In the genomic region with DNA sequence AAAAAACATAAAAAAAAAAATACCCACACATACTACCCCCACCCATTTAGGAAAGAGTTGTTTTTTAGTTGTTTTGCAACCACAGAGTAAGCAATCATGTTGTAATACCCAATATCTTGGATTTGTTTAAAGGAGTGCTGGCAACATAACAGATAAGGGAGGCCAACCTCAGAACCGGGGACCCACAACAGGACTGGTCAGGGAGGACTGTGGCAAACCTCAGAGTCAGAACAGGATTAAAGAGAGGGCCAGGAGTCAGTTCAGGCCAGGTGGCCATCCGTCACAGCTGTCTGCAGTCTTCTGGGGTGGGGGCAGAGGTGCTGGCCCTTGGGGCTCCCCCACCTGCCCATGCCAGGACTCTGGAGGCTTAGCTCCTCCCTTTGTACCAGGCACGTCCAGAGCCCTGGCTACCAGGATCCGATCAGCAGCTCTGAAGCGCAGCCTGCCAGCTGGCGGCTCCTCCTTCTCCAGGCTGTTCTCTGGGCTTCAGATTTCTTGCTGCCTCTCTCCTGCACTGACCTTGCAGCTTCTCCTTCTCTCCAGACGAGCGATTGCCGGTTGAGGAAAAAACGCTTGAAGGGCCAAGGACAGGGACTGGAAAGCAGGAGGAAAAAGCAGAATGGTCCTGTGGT, we compare ENCODE assay signal across 9 cellular contexts. TPM values are rescaled to one million over a fixed set of nuclear protein-coding genes. Genes with fewer than 3 reads are reported as not detected.
A peak's percentile ranks its signal among the peaks of the same experiment; 100 is the strongest.
DNase-seq lines count a peak whose midpoint lies in the region; TF ChIP-seq lines count a peak whose summit lies in the region.
"Had no signal": no experiment of that assay in that cellular context is flagged by ENCODE, and none has a peak within 500 bp of the region (broad histone marks: within the 10 kb centered on the region; RNA-seq: fewer than 3 reads in every experiment).

No MANE protein-coding gene starts in this region.

- no peak overlapping the region for H3K4me3 ChIP-seq in fibroblast of the aortic adventitia (ENCODE audit: low read depth, low read length)
- H3K4me3 ChIP-seq in muscle layer of duodenum (ENCODE audit: low read depth in 1 of 2, low read length in 2 of 2) = no peak overlapping the region
- no peak overlapping the region for H3K4me3 ChIP-seq in thyroid gland (replicated peaks in 1 of 3)

- TF ChIP-seq CTCF in RWPE1 (conservative IDR thresholded peaks at IDR 0.05; ENCODE audit: low read depth) = no peak
- no peak for TF ChIP-seq CTCF in fibroblast of the aortic adventitia (IDR thresholded peaks at IDR 0.05; ENCODE audit: insufficient read depth, low read length)
- TF ChIP-seq CTCF in thyroid gland (IDR thresholded peaks at IDR 0.05) = no peak

- DNase-seq in RWPE1 (ENCODE audit: low spot score) (no peak), fibroblast of the aortic adventitia (ENCODE audit: low read depth) (peak; percentile 52), thyroid gland (peak; percentile 58 to 71), DMS53 (lab: John Stamatoyannopoulos, UW) (no peak), NCI-H2029 (lab: John Stamatoyannopoulos, UW) (no peak), mesenteric fat pad (ENCODE audit: low spot score) (no peak), NCI-H1092 (lab: John Stamatoyannopoulos, UW) (no peak)
- DNase-seq: NCI-H2107 had no signal

- CTCF ChIA-PET in RWPE1 (lab: Yijun Ruan, JAX) = no interaction called here

- H3K27me3 ChIP-seq in muscle layer of duodenum (ENCODE audit: low read depth, low read length) = no peaks in the 10 kb centered on the region
- H3K27me3 ChIP-seq in thyroid gland = no peaks in the 10 kb centered on the region

- H3K4me1 ChIP-seq in muscle layer of duodenum (ENCODE audit: control insufficient read depth in 1 of 2, insufficient read depth in 2 of 2, low read length in 2 of 2) (peaks cover 36 to 49% of the 10 kb centered on the region in 2 donors), thyroid gland (peaks cover 26 to 61% of the 10 kb centered on the region in 2 donors)

- WGBS in thyroid gland, 2 donors = 48 to 61% methylated on average over 7 to 10 of the region's 10 CpGs

- H3K36me3 ChIP-seq in muscle layer of duodenum (ENCODE audit: control insufficient read depth in 1 of 2, insufficient read depth in 2 of 2, low read length in 2 of 2) (peaks cover 1 to 26% of the 10 kb centered on the region in 2 donors), thyroid gland (peaks cover 2 to 7% of the 10 kb centered on the region in 2 donors)

- POLR2A ChIA-PET in RWPE1 (lab: Yijun Ruan, JAX; ENCODE audit: low non-redundant PET) = no interaction called here

- H3K27ac ChIP-seq in RWPE1 (0 out of 2 replicates have a peak overlapping the region, but pooled peaks have one; percentile 17), muscle layer of duodenum (ENCODE audit: low read length) (peak overlapping the region; percentile 65), thyroid gland (peak overlapping the region in 2 of 3 donors; percentile 1 to 38)

- no peak for TF ChIP-seq POLR2A in thyroid gland (IDR thresholded peaks at IDR 0.05)

- H3K9me3 ChIP-seq in muscle layer of duodenum (ENCODE audit: control insufficient read depth in 1 of 2, low read length in 2 of 2) = no peaks in the 10 kb centered on the region
- H3K9me3 ChIP-seq in thyroid gland = no peaks in the 10 kb centered on the region

- intact Hi-C loops in thyroid gland (cut with DNase I) = no loop called here

RNA-seq across cellular contexts. Expression of gene H6PD, which starts 7.9 kb away (rescaled TPM):
- total RNA-seq in fibroblast of the aortic adventitia (ENCODE audit: low replicate concordance) (30.7 and 36.9 TPM in 2 replicates), thyroid gland (10 to 100 TPM; 36.3 to 64.2 (median 43.6) TPM), mesenteric fat pad (77.6 TPM)

RNA-seq across cellular contexts. Expression of gene SPSB1, which starts 50.2 kb away (rescaled TPM):
- total RNA-seq in fibroblast of the aortic adventitia (ENCODE audit: low replicate concordance) (18.2 and 37.6 TPM in 2 replicates), thyroid gland (10 to 100 TPM; 30.5 to 65.0 (median 36.2) TPM), mesenteric fat pad (48.8 TPM)

Comparison
In these comparisons a context has a peak if more than half of its experiments do, and no peak if none do; other contexts are left out.
1. DNase-seq: peak in fibroblast of the aortic adventitia (single experiment) and thyroid gland (2 of 2); none in RWPE1 (single experiment), DMS53 (single experiment), NCI-H2029 (single experiment), mesenteric fat pad (single experiment) and NCI-H1092 (single experiment).
2. Peak in every context shown above with its lines, with median percentiles within 50 percentile points of each other: H3K27ac ChIP-seq.